8 cellular contexts compared by ENCODE assay signal in the genomic region with DNA sequence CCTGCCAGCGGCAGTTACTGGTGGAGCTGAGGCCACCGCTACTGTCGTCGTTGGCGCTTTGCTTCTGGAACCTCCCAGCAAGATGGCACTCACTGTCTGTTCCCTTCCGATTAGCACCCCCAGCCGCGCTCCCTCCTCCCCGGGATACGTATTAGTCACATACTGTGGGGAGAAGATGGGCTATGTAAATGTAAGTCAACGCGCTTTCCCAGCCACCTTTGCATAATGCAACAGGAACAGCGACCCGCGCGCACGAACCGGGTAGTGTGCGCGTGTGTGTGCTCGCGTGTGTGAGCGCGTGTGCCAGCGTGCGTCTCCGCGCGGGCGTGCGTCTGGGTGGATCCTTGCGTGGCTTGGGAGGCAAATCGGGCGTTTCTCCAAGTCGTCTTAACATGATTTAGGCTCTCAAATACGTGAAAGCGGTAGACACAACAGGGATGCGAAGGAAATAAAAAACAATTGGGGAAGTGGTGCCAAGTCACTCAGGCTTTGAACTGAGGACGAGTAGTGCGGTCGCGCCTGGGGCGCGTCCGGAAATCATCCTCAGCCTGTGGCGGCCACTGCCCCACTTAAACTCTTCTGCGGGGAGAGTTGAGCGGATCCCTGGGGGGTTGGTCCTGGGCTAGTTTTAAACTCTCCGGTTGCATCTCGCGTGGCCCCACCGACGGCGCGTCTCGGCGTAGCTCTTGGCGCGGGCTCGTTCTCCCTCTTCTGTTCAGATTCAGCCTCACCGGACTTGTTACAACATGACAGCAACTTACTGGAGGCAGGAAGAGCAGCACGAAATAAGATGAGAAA. TPM values are rescaled to one million over a fixed set of nuclear protein-coding genes. Genes with fewer than 3 reads are reported as not detected.
DNase-seq lines count a peak whose midpoint lies in the region; ATAC-seq, FAIRE-seq and TF ChIP-seq lines count a peak whose summit lies in the region.

No MANE protein-coding gene starts in this region.

- H3K4me1 Mint-ChIP-seq in mesothelial cell of epicardium = peaks cover 61% of the 10 kb centered on the region

- H3K4me2 ChIP-seq in Karpas-422 (ENCODE audit: low read depth, low read length, poor library complexity, severe bottlenecking) = no peak overlapping the region

- FAIRE-seq in small intestine (lab: Jason Lieb, UNC) = no peak

- no peak overlapping the region for H3K9ac ChIP-seq in Karpas-422 (ENCODE audit: low read length)

- H4K20me1 ChIP-seq in Karpas-422 (ENCODE audit: insufficient read depth, low read depth, low read length) = no peaks in the 10 kb centered on the region

- H3K27me3 ChIP-seq in H7 (ENCODE audit: control insufficient read depth, insufficient read depth, low read length) (peaks cover 75% of the 10 kb centered on the region), upper lobe of right lung (peaks cover 51% of the 10 kb centered on the region), small intestine (ENCODE audit: control insufficient read depth in 2 of 2, insufficient read depth in 2 of 2, low read length in 2 of 2) (peaks cover 3 to 12% of the 10 kb centered on the region in 2 donors), Karpas-422 (ENCODE audit: low read length) (no peaks in the 10 kb centered on the region)

- TF ChIP-seq CTCF in RWPE1 (conservative IDR thresholded peaks at IDR 0.05; ENCODE audit: low read depth) (peak; percentile 25; the same call in 1 of the 2 replicates), mesothelial cell of epicardium (IDR thresholded peaks at IDR 0.05; ENCODE audit: unreplicated experiment) (no peak), upper lobe of right lung (IDR thresholded peaks at IDR 0.05) (peak; percentile 11)

- ATAC-seq in esophagus mucosa = peak; percentile 50
- peak; percentile 32 for ATAC-seq in upper lobe of right lung

- H3K27ac Mint-ChIP-seq in mesothelial cell of epicardium = peak overlapping the region; percentile 91

- no peaks in the 10 kb centered on the region for H3K36me3 ChIP-seq in H7 (replicated peaks; ENCODE audit: control insufficient read depth, insufficient read depth, low read length)
- no peaks in the 10 kb centered on the region for H3K36me3 ChIP-seq in upper lobe of right lung
- H3K36me3 ChIP-seq in small intestine (ENCODE audit: control insufficient read depth in 2 of 2, insufficient read depth in 2 of 2, low read length in 2 of 2) = no peaks in the 10 kb centered on the region
- no peaks in the 10 kb centered on the region for H3K36me3 ChIP-seq in Karpas-422 (ENCODE audit: insufficient read depth, low read length)

- peak; percentile 63 for DNase-seq in H7
- DNase-seq in RWPE1 (ENCODE audit: low spot score) = peak; percentile 62
- DNase-seq in mesothelial cell of epicardium (ENCODE audit: low spot score in 2 of 2, unreplicated experiment in 2 of 2) = peak; percentile 37 to 70
- DNase-seq in upper lobe of right lung = peak; percentile 74
- no peak for DNase-seq in small intestine
- no peak for DNase-seq in RKO (ENCODE audit: low spot score)
- no peak for DNase-seq in Karpas-422

- H3K79me2 ChIP-seq in Karpas-422 (ENCODE audit: low read length) = no peaks in the 10 kb centered on the region

- H2AFZ ChIP-seq in Karpas-422 (ENCODE audit: low read length) = no peak overlapping the region

- intact Hi-C loops in upper lobe of right lung (cut with DNase I) = no loop called here

- H3K9me3 ChIP-seq in upper lobe of right lung (no peaks in the 10 kb centered on the region), small intestine (ENCODE audit: control insufficient read depth, low read depth) (peaks cover 2% of the 10 kb centered on the region), Karpas-422 (ENCODE audit: low read length) (peaks cover 37% of the 10 kb centered on the region)

- CTCF ChIA-PET in RWPE1 (lab: Yijun Ruan, JAX) = interaction anchor here (0.5 to 0.6 kb wide), 4 partner anchors 24 to 1240 kb away, joined by 3 to 4 read pairs (median 3); no protein-coding TSS in a partner anchor

- H3K9me2 ChIP-seq in Karpas-422 (replicated peaks; ENCODE audit: insufficient read depth, low read length) = no peaks in the 10 kb centered on the region

- H3K27me3 Mint-ChIP-seq in mesothelial cell of epicardium (ENCODE audit: low read depth) = no peaks in the 10 kb centered on the region

- H3K36me3 Mint-ChIP-seq in mesothelial cell of epicardium = no peaks in the 10 kb centered on the region

- 3 to 20% (median 19%) methylated on average over 59 to 62 of the region's 62 CpGs for WGBS in small intestine, 3 donors

- H3K4me1 ChIP-seq in upper lobe of right lung (peaks cover 30% of the 10 kb centered on the region), small intestine (ENCODE audit: control insufficient read depth in 2 of 2, insufficient read depth in 1 of 2, low read depth in 1 of 2, low read length in 1 of 2) (no peaks in the 10 kb centered on the region), Karpas-422 (ENCODE audit: low read length) (no peaks in the 10 kb centered on the region)

- peak overlapping the region; percentile 93 for H3K4me3 Mint-ChIP-seq in mesothelial cell of epicardium

- no peaks in the 10 kb centered on the region for H3K9me3 Mint-ChIP-seq in mesothelial cell of epicardium

- peak overlapping the region; percentile 76 for H3K4me3 ChIP-seq in H7 (ENCODE audit: insufficient read depth, low read depth, low read length)
- peak overlapping the region; percentile 54 for H3K4me3 ChIP-seq in upper lobe of right lung
- no peak overlapping the region for H3K4me3 ChIP-seq in small intestine (ENCODE audit: low read depth in 1 of 2, low read length in 2 of 2)
- no peak overlapping the region for H3K4me3 ChIP-seq in Karpas-422 (ENCODE audit: low read length)

- H3K27ac ChIP-seq in RWPE1 = peak overlapping the region; percentile 99
- H3K27ac ChIP-seq in upper lobe of right lung = peak overlapping the region; percentile 40
- H3K27ac ChIP-seq in small intestine (ENCODE audit: low read depth in 1 of 2, low read length in 1 of 2) = peak overlapping the region in 1 of 2 donors; percentile 49
- no peak overlapping the region for H3K27ac ChIP-seq in Karpas-422 (ENCODE audit: low read length)

- POLR2A ChIA-PET in RWPE1 (lab: Yijun Ruan, JAX; ENCODE audit: low non-redundant PET) = no interaction called here

RNA-seq across cellular contexts. Expression of a gene that starts 1.8 kb away (rescaled TPM):
- total RNA-seq in H7 (2014; rRNA removed; shearing (Covaris generic)) = 8.6 and 10.8 TPM in 2 replicates
- total RNA-seq in esophagus mucosa (2.1 TPM), mesothelial cell of epicardium (143 to 150 TPM (median 148 TPM) in 3 replicates), upper lobe of right lung (13.3 TPM)
- polyA plus RNA-seq in small intestine = 1 to 10 TPM in 1 of 3 donors, under 1 TPM in 1, not detected in 1; under 0.01 to 2.7 TPM
- not detected in 2 replicates for total RNA-seq in Karpas-422 (2014; rRNA removed; shearing (Covaris generic); ENCODE audit: low replicate concordance)

Comparison
In these comparisons a context has a peak if more than half of its experiments do, and no peak if none do; other contexts are left out.
1. DNase-seq: peak in H7 (single experiment), RWPE1 (single experiment), mesothelial cell of epicardium (2 of 2) and upper lobe of right lung (single experiment); none in small intestine (single experiment), RKO (single experiment) and Karpas-422 (single experiment).
2. H3K4me3 ChIP-seq: peak in H7 (single experiment) and upper lobe of right lung (single experiment); none in small intestine (0 of 2) and Karpas-422 (single experiment).
3. RNA of a gene that starts 1.8 kb away (total RNA-seq): 143 to 150 TPM in mesothelial cell of epicardium; 13.3 TPM in upper lobe of right lung (single experiment), 8.6 to 10.8 TPM in H7, 2.1 TPM in esophagus mucosa (single experiment) and not detected in Karpas-422; every median in the first group is over 10 times any median in the second.